ENCODE assay signal across 8 cellular contexts in the genomic region with DNA sequence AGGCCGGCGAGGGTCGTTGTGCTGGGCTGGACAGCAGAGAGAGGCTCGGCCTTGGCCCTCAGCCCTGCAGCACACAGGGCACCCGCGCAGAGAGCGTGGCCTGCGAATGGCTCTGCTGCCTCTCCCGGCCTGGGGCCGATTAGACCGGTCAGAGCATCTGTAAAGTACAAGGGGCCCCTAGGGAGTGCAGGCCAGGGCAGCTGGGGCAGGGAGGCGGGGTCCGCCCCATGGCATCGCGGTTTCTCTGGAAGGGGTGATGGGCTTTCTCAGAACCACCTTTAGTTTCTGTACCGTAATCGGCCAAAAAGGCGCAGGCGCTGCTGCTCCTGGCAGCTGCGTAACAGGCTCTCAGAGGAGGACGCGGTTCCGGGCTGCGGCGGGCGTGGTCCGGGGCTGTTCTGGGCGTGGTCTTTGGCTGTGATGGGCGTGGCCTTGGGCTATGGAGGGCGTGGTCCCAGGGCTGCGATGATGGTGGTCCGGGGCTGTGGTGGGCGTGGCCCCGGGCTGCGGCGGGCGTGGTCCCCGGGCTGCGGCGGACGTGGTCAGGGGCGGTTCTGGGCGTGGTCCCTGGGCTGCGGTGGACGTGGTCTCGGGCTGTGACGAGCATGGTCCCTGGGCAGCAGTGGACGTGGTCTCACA. TPM values are rescaled to one million over a fixed set of nuclear protein-coding genes. Genes with fewer than 3 reads are reported as not detected.
A peak's percentile ranks its signal among the peaks of the same experiment; 100 is the strongest.
DNase-seq lines count a peak whose midpoint lies in the region; ATAC-seq and TF ChIP-seq lines count a peak whose summit lies in the region.

No MANE protein-coding gene starts in this region.

- H3K27me3 Mint-ChIP-seq in endothelial cell (ENCODE audit: unreplicated experiment): peaks cover 9% of the 10 kb centered on the region

- no peak overlapping the region for H3K27ac Mint-ChIP-seq in endothelial cell (ENCODE audit: unreplicated experiment)

- ATAC-seq in HG03039 (IDR thresholded peaks at IDR 0.05; ENCODE audit: unreplicated experiment): peak; percentile 89

- peaks cover 23% of the 10 kb centered on the region for H3K4me1 ChIP-seq in mononuclear cell (ENCODE audit: insufficient read depth, low read length)

- H3K9me3 ChIP-seq in mononuclear cell (ENCODE audit: low read depth, low read length): no peaks in the 10 kb centered on the region

- H3K4me3 ChIP-seq in mononuclear cell (ENCODE audit: low read length): peak overlapping the region; percentile 48

- H3K4me1 Mint-ChIP-seq in endothelial cell (ENCODE audit: unreplicated experiment): peaks cover 6% of the 10 kb centered on the region

- no peaks in the 10 kb centered on the region for H3K36me3 Mint-ChIP-seq in endothelial cell (ENCODE audit: low read depth, unreplicated experiment)

- no peak for TF ChIP-seq CTCF in endothelial cell (IDR thresholded peaks at IDR 0.05; ENCODE audit: unreplicated experiment)

- DNase-seq in NCI-H1694 treated with DMSO at 0.1 percent for 48 hours (lab: John Stamatoyannopoulos, UW) (peak; percentile 11), NCI-H1694 (lab: John Stamatoyannopoulos, UW) (no peak), NCI-H460 (ENCODE audit: extremely low read depth, low read depth) (peak; percentile 80), endothelial cell (ENCODE audit: low spot score) (peak; percentile 81)
- peak; percentile 79 to 92 (median 82) for DNase-seq in activated CD8-positive, alpha-beta memory T cell treated with anti-CD3 and anti-CD28 coated beads for 48 hours (ENCODE audit: low read depth in 2 of 3, low spot score in 2 of 3)
- DNase-seq in stimulated activated CD8-positive, alpha-beta memory T cell treated with anti-CD3 and anti-CD28 coated beads, Interleukin-2, amount 100 ng/mL, for 1 hour (ENCODE audit: low read depth in 2 of 2): peak; percentile 67 to 78

- H3K4me3 Mint-ChIP-seq in endothelial cell (ENCODE audit: unreplicated experiment): peak overlapping the region; percentile 29

- H3K9me3 Mint-ChIP-seq in endothelial cell (ENCODE audit: unreplicated experiment): no peaks in the 10 kb centered on the region

- H3K27me3 ChIP-seq in mononuclear cell (ENCODE audit: insufficient read depth, low read length): peaks cover 6% of the 10 kb centered on the region

RNA-seq across cellular contexts. Expression of a gene that starts 1.5 kb away (rescaled TPM):
- not detected in 2 replicates for total RNA-seq in NCI-H460 (2014; rRNA removed; shearing (Covaris generic))
- polyA plus RNA-seq in NCI-H460 (2014; cell fraction: nucleus; rRNA removed): not detected in 2 replicates
- not detected for total RNA-seq in endothelial cell (ENCODE audit: unreplicated experiment)
- total RNA-seq in mononuclear cell: not detected

RNA-seq across cellular contexts. Expression of a gene that starts 27.9 kb away (rescaled TPM):
- not detected in 2 replicates for total RNA-seq in NCI-H460 (2014; rRNA removed; shearing (Covaris generic))
- polyA plus RNA-seq in NCI-H460 (2014; cell fraction: nucleus; rRNA removed): not detected in 2 replicates
- 0.18 TPM for total RNA-seq in endothelial cell (ENCODE audit: unreplicated experiment)
- not detected for total RNA-seq in mononuclear cell
